1 cellular context compared by ENCODE assay signal in genomic region chr13:97112451-97113152, GRCh38.
TF ChIP-seq lines count a peak whose summit lies in the region.

No MANE protein-coding gene starts in this region.

TF ChIP-seq in IMR-90, 13 proteins besides CTCF, POLR2A, EP300 and RAD21 (continued from another document):
- TF ChIP-seq ELK1 (IDR thresholded peaks at IDR 0.05; ENCODE audit: borderline replicate concordance, low read depth, low read length) (no peak), RFX5 (IDR thresholded peaks at IDR 0.05; ENCODE audit: low read depth, low read length) (no peak), MAFK (IDR thresholded peaks at IDR 0.05; ENCODE audit: low read depth, low read length) (no peak)
TF ChIP-seq in IMR-90: peak in this region for 0.
